ENCODE assay signal across 7 cellular contexts in the genomic region with DNA sequence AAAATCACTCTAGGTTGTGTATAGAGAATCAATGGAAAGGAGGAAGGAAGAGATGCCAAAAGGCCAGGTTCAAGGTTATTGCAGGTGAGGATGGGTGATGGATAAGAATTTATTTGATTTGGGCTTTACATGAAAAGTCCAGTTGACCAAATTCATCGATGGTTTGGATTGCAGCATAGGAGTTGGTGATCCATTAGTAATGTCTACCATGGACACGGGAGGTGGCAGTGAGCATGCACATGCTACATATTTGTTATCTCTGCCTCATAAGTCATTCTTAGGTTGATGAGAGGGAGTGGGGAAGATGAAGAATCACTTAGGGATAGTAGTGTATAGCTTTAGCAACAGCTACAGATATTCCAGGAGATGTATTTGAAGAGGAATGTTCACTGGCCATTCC.
"Had no signal": no experiment of that assay in that cellular context is flagged by ENCODE, and none has a peak within 500 bp of the region (broad histone marks: within the 10 kb centered on the region; RNA-seq: fewer than 3 reads in every experiment).

No MANE protein-coding gene starts in this region.

- H3K4me1 ChIP-seq: HAP-1 had no signal

- H3K9me3 ChIP-seq: HAP-1 had no signal

- H3K4me3 ChIP-seq: GM23248, HAP-1 had no signal

- H3K27ac ChIP-seq: GM23248 had no signal

- H3K36me3 ChIP-seq: HAP-1 had no signal

- FAIRE-seq: HTR-8/SVneo had no signal

- H2AFZ ChIP-seq: GM23248 had no signal

- DNase-seq: GM23248, GOT3, H7, IMR-90 had no signal

- ATAC-seq: HCT116 had no signal
